Comparison of ENCODE assay signal across 19 cellular contexts in the genomic region with DNA sequence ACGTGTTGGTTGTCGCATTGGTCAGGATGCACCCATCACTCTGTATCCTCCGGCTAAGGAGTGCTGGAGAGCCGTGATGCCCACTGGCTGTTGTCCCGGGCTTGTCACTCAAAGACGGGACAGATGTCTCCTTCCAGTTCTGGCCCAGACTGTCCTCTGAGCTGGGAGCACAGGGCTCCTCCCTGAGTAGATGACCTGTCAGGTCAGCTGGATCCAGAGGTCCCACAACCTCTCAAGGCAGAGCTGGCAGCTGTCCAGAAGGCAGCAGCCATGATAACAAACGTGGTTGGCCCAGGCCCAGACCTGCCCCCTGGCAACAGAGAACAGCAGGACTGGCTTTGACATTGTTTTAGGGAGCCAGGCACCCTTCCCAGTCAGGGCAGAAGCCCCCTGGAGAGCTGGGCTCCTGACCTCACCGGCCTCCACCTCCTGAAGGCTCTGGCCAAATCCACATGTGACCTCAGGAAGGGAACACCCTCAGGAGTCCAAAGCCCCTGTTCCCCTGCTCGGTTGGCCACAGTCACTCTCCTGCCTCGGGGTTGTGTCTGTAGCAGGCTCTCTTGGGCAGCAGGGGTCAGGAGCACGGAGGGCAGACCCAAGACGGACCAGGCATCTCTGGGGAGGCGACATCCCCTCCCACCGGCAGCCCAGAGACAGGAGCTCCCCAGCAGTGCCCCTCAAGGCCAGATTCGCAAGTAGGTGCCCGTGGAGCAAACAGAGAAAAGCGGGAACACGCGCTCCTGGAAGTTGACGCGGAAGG. TPM values are rescaled to one million over a fixed set of nuclear protein-coding genes. Genes with fewer than 3 reads are reported as not detected.
DNase-seq lines count a peak whose midpoint lies in the region; ATAC-seq and TF ChIP-seq lines count a peak whose summit lies in the region.
"Had no signal": no experiment of that assay in that cellular context is flagged by ENCODE, and none has a peak within 500 bp of the region (broad histone marks: within the 10 kb centered on the region; RNA-seq: fewer than 3 reads in every experiment).

No MANE protein-coding gene starts in this region.

- CTCF ChIA-PET in activated B cell treated with CpG ODN at 0.5 μM for 24 hours (lab: Charles Lee): interaction anchor here (1.5 kb wide), 1 partner anchor 11 kb away, joined by 3 read pairs; no protein-coding TSS in a partner anchor

- H3K4me2 ChIP-seq in osteoblast (ENCODE audit: insufficient read depth, low read length): no peak overlapping the region

- peak overlapping the region; percentile 35 for H3K27ac Mint-ChIP-seq in activated B cell treated with CpG ODN at 0.5 μM for 24 hours
- H3K27ac Mint-ChIP-seq: CD14-positive monocyte had no signal

- H3K27me3 ChIP-seq in osteoblast (ENCODE audit: insufficient read depth, low read length): no peaks in the 10 kb centered on the region

- H3K36me3 Mint-ChIP-seq in activated B cell treated with CpG ODN at 0.5 μM for 24 hours (ENCODE audit: low read depth): peaks cover 16% of the 10 kb centered on the region

- DNase-seq in left cardiac atrium (peak; percentile 48), cardiac septum (ENCODE audit: low spot score) (no peak), activated B cell treated with CpG ODN at 0.5 μM for 24 hours (no peak), osteoblast (ENCODE audit: insufficient read length, low spot score, missing footprints) (peak; percentile 72), GM13976 (ENCODE audit: low spot score) (no peak)
- DNase-seq: Caco-2, EL, KG1, NCI-H1048, NCI-H1436 treated with DMSO at 0.1 percent for 48 hours, NCI-H2081, NCI-H510A, NCI-H82, PC-3, SHP77 treated with DMSO at 0.1 percent for 48 hours had no signal

- no peaks in the 10 kb centered on the region for H3K9me3 Mint-ChIP-seq in activated B cell treated with CpG ODN at 0.5 μM for 24 hours

- TF ChIP-seq CTCF in activated B cell treated with CpG ODN at 0.5 μM for 24 hours (IDR thresholded peaks at IDR 0.05) (no peak), osteoblast (IDR thresholded peaks at IDR 0.05; ENCODE audit: extremely low read depth, low read depth, low read length) (no peak), GM13976 (IDR thresholded peaks at IDR 0.05; ENCODE audit: borderline replicate concordance, control extremely low read depth, extremely low read depth, insufficient read depth, missing control alignments) (no peak)

- peaks cover 14% of the 10 kb centered on the region for H3K4me1 ChIP-seq in osteoblast (ENCODE audit: insufficient read depth, low read length)

- H3K4me1 Mint-ChIP-seq in activated B cell treated with CpG ODN at 0.5 μM for 24 hours: peaks cover 35% of the 10 kb centered on the region

- in situ Hi-C loops in GM13976 (cut with MboI; ENCODE audit: low sequenced_read_pairs, unreplicated experiment): no loop called here

- H2AFZ ChIP-seq in osteoblast (ENCODE audit: low read length): no peak overlapping the region

- POLR2A ChIA-PET in activated B cell treated with CpG ODN at 0.5 μM for 24 hours (lab: Charles Lee): interaction anchor here (1.2 to 12.0 kb wide), 2 partner anchors 9 to 28 kb away, joined by 4 to 317 read pairs; partner anchors contain the start of genes TRIM41 and TRIM7

- H3K9me3 ChIP-seq in osteoblast (ENCODE audit: low read depth, low read length): no peaks in the 10 kb centered on the region
- H3K9me3 ChIP-seq: Caco-2 had no signal

- no peak overlapping the region for H3K27ac ChIP-seq in osteoblast (ENCODE audit: low read depth, low read length)

- H3K79me2 ChIP-seq in osteoblast (ENCODE audit: insufficient read depth, low read length): no peaks in the 10 kb centered on the region

- peaks cover 3% of the 10 kb centered on the region for H3K27me3 Mint-ChIP-seq in activated B cell treated with CpG ODN at 0.5 μM for 24 hours

- H3K4me3 ChIP-seq in osteoblast (ENCODE audit: insufficient read depth, low read length): no peak overlapping the region

- ATAC-seq in left cardiac atrium (no peak), activated B cell treated with CpG ODN at 0.5 μM for 24 hours (ENCODE audit: low read depth) (no peak), GM18870 (IDR thresholded peaks at IDR 0.05; ENCODE audit: unreplicated experiment) (no peak), GM19023 (IDR thresholded peaks at IDR 0.05; ENCODE audit: unreplicated experiment) (no peak)
- ATAC-seq: PC-3 had no signal

- no peaks in the 10 kb centered on the region for H4K20me1 ChIP-seq in osteoblast (ENCODE audit: insufficient read depth, low read length)

- intact Hi-C loops in left cardiac atrium (cut with DNase I): no loop called here
- intact Hi-C loops in cardiac septum (cut with DNase I): no loop called here
- intact Hi-C loops in activated B cell treated with CpG ODN at 0.5 μM for 24 hours (cut with micrococcal nuclease): no loop called here

- no peak overlapping the region for H3K4me3 Mint-ChIP-seq in activated B cell treated with CpG ODN at 0.5 μM for 24 hours
- H3K4me3 Mint-ChIP-seq: CD14-positive monocyte had no signal

- H3K36me3 ChIP-seq in osteoblast (ENCODE audit: insufficient read depth, low read length): no peaks in the 10 kb centered on the region

RNA-seq across cellular contexts. Expression of gene TRIM7, which starts 10.3 kb away (rescaled TPM):
- total RNA-seq in left cardiac atrium (1 to 10 TPM; 5.9 to 9.0 TPM), cardiac septum (6.4 TPM), activated B cell treated with CpG ODN at 0.5 μM for 24 hours (0.32 and 0.51 TPM in 2 replicates), osteoblast (0.29 and 0.72 TPM in 2 replicates)

RNA-seq across cellular contexts. Expression of gene TRIM41, which starts 28.4 kb away (rescaled TPM):
- 10 to 100 TPM; 17.1 to 19.1 TPM for total RNA-seq in left cardiac atrium
- 33.0 TPM for total RNA-seq in cardiac septum
- total RNA-seq in activated B cell treated with CpG ODN at 0.5 μM for 24 hours: 34.9 and 39.6 TPM in 2 replicates
- total RNA-seq in osteoblast: 12.4 and 15.9 TPM in 2 replicates

RNA-seq across cellular contexts. Expression of gene OR2V2, which starts 47.3 kb away (rescaled TPM):
- total RNA-seq in left cardiac atrium (not detected), cardiac septum (not detected), activated B cell treated with CpG ODN at 0.5 μM for 24 hours (not detected in 2 replicates), osteoblast (not detected in 2 replicates)
- total RNA-seq: Caco-2, M059J, PC-3 had no signal

RNA-seq across cellular contexts. Expression of gene RACK1, which starts 49.0 kb away (rescaled TPM):
- total RNA-seq in left cardiac atrium (100 to 1,000 TPM; 713 to 792 TPM), cardiac septum (557 TPM), activated B cell treated with CpG ODN at 0.5 μM for 24 hours (2,528 and 2,812 TPM in 2 replicates), osteoblast (3,800 and 4,007 TPM in 2 replicates)

Comparison
In these comparisons a context has a peak if more than half of its experiments do, and no peak if none do; other contexts are left out.
1. DNase-seq: peak in left cardiac atrium (single experiment) and osteoblast (single experiment); none in cardiac septum (single experiment), activated B cell treated with CpG ODN at 0.5 μM for 24 hours (single experiment) and GM13976 (single experiment).